In genomic region chr7:94129443-94130140, GRCh38 we compare ENCODE assay signal across 12 cellular contexts.
DNase-seq lines count a peak whose midpoint lies in the region; ATAC-seq, FAIRE-seq and TF ChIP-seq lines count a peak whose summit lies in the region.
"Had no signal": no experiment of that assay in that cellular context is flagged by ENCODE, and none has a peak within 500 bp of the region (broad histone marks: within the 10 kb centered on the region; RNA-seq: fewer than 3 reads in every experiment).

No MANE protein-coding gene starts in this region.

- no peaks in the 10 kb centered on the region for H3K4me1 Mint-ChIP-seq in activated T-cell treated with anti-CD3 and anti-CD28 coated beads, Interleukin-2, amount 50 U/mL, for 72 hours (ENCODE audit: low read depth)

- H3K9me3 Mint-ChIP-seq in activated T-cell treated with anti-CD3 and anti-CD28 coated beads, Interleukin-2, amount 50 U/mL, for 72 hours: no peaks in the 10 kb centered on the region

- H3K36me3 Mint-ChIP-seq in activated T-cell treated with anti-CD3 and anti-CD28 coated beads, Interleukin-2, amount 50 U/mL, for 72 hours (ENCODE audit: insufficient read depth in 2 of 2): no peaks in the 10 kb centered on the region

- peak overlapping the region; percentile 68 for H3K4me2 ChIP-seq in A549

- H3K4me3 ChIP-seq in A549: no peak overlapping the region
- H3K4me3 ChIP-seq in astrocyte of the cerebellum (ENCODE audit: low read depth, low read length): no peak overlapping the region
- no peak overlapping the region for H3K4me3 ChIP-seq in upper lobe of right lung
- H3K4me3 ChIP-seq: heart left ventricle had no signal

- DNase-seq in A549 (ENCODE audit: low read depth in 1 of 2, low spot score in 1 of 2) (peak; percentile 69 to 82), HCEC 1CT (peak; percentile 90), astrocyte of the cerebellum (ENCODE audit: low read depth) (peak; percentile 20), hepatic stellate cell (ENCODE audit: low spot score) (peak; percentile 60), upper lobe of right lung (no peak), NCI-H2196 (lab: John Stamatoyannopoulos, UW; ENCODE audit: unreplicated experiment) (no peak), cortex of kidney (lab: John Stamatoyannopoulos, UW) (no peak)
- no peak for DNase-seq in activated T-cell treated with anti-CD3 and anti-CD28 coated beads, Interleukin-2, amount 50 U/mL, for 72 hours
- DNase-seq: amygdala; heart left ventricle; stimulated activated naive CD4-positive, alpha-beta T cell had no signal

- peak; percentile 80 to 83; a peak in 4 of 5 replicates for TF ChIP-seq EP300 in A549 (IDR thresholded peaks at IDR 0.05)

- H3K4me1 ChIP-seq in A549 (peaks cover 23% of the 10 kb centered on the region), upper lobe of right lung (no peaks in the 10 kb centered on the region)

- CTCF ChIA-PET in A549 (lab: Yijun Ruan, JAX): interaction anchor here (1.1 to 1.5 kb wide), 2 partner anchors 17 to 159 kb away, joined by 3 to 4 read pairs; no protein-coding TSS in a partner anchor

- in situ Hi-C loops in astrocyte of the cerebellum (cut with HindIII; ENCODE audit: low sequenced_read_pairs): no loop called here

- TF ChIP-seq POLR2A in A549 (IDR thresholded peaks at IDR 0.05; ENCODE audit: low read length): no peak

- no peak overlapping the region for H3K27ac Mint-ChIP-seq in activated T-cell treated with anti-CD3 and anti-CD28 coated beads, Interleukin-2, amount 50 U/mL, for 72 hours

- no peaks in the 10 kb centered on the region for H3K36me3 ChIP-seq in upper lobe of right lung
- H3K36me3 ChIP-seq: heart left ventricle had no signal

- 0% methylated on average over 1 of the region's 1 CpG for WGBS in A549 (ENCODE audit: missing lambda C conversion rate)

- TF ChIP-seq RAD21 in A549 (conservative IDR thresholded peaks at IDR 0.05 in 1 of 2, IDR thresholded peaks at IDR 0.05 in 1 of 2): peak; percentile 41 to 55

- FAIRE-seq in A549 (lab: Jason Lieb, UNC): peak; percentile 98

- POLR2A ChIA-PET in A549 (lab: Yijun Ruan, JAX): interaction anchor here (0.8 to 1.4 kb wide), 2 partner anchors 53 to 239 kb away, joined by 3 to 7 read pairs; partner anchors contain the start of gene TFPI2

- no peaks in the 10 kb centered on the region; the same call in 2 of the 3 replicates for H3K9me3 ChIP-seq in A549
- no peaks in the 10 kb centered on the region for H3K9me3 ChIP-seq in upper lobe of right lung
- H3K9me3 ChIP-seq: heart left ventricle had no signal

- intact Hi-C loops in upper lobe of right lung (cut with DNase I): no loop called here

- H3K27me3 Mint-ChIP-seq in activated T-cell treated with anti-CD3 and anti-CD28 coated beads, Interleukin-2, amount 50 U/mL, for 72 hours (ENCODE audit: low read depth): peaks cover 17% of the 10 kb centered on the region

- H3K27ac ChIP-seq in A549 (peak overlapping the region; percentile 71 to 75), upper lobe of right lung (no peak overlapping the region)
- H3K27ac ChIP-seq: C4-2B, heart left ventricle had no signal

- H3K27me3 ChIP-seq in upper lobe of right lung: no peaks in the 10 kb centered on the region
- H3K27me3 ChIP-seq: heart left ventricle had no signal

- H3K4me3 Mint-ChIP-seq in activated T-cell treated with anti-CD3 and anti-CD28 coated beads, Interleukin-2, amount 50 U/mL, for 72 hours: no peak overlapping the region

- ATAC-seq in A549: peak; percentile 93 to 97
- no peak for ATAC-seq in activated T-cell treated with anti-CD3 and anti-CD28 coated beads, Interleukin-2, amount 50 U/mL, for 72 hours (replicated peaks in 1 of 2)
- no peak for ATAC-seq in upper lobe of right lung

- TF ChIP-seq CTCF in A549 (IDR thresholded peaks at IDR 0.05): no peak
- no peak for TF ChIP-seq CTCF in astrocyte of the cerebellum (IDR thresholded peaks at IDR 0.05; ENCODE audit: low read depth, low read length, missing control alignments)
- no peak for TF ChIP-seq CTCF in upper lobe of right lung (IDR thresholded peaks at IDR 0.05)

TF ChIP-seq in A549, 52 proteins besides CTCF, POLR2A, EP300 and RAD21 (continues in another document):
- TF ChIP-seq NR3C1 (IDR thresholded peaks at IDR 0.05) (no peak), PHF8 (IDR thresholded peaks at IDR 0.05; ENCODE audit: borderline replicate concordance, low read depth) (no peak), HES2 (IDR thresholded peaks at IDR 0.05) (peak; percentile 37; the same call in 1 of the 2 replicates), CBX2 (IDR thresholded peaks at IDR 0.05; ENCODE audit: borderline replicate concordance, low read depth) (no peak), RFX5 (IDR thresholded peaks at IDR 0.05) (no peak), HOXB5 (CRISPR knock-in tag; IDR thresholded peaks at IDR 0.05) (no peak), ZSCAN20 (CRISPR knock-in tag; IDR thresholded peaks at IDR 0.05) (no peak), NFE2L2 (conservative IDR thresholded peaks at IDR 0.05; ENCODE audit: low read length) (no peak), CHD2 (IDR thresholded peaks at IDR 0.05; ENCODE audit: low read length, partially characterized antibody) (no peak), ZC3H11A (IDR thresholded peaks at IDR 0.05) (no peak), PBX3 (IDR thresholded peaks at IDR 0.05) (peak; percentile 51; the same call in 1 of the 2 replicates), CHD4 (IDR thresholded peaks at IDR 0.05; ENCODE audit: borderline replicate concordance) (no peak), USF2 (IDR thresholded peaks at IDR 0.05) (no peak), MAFK (IDR thresholded peaks at IDR 0.05; ENCODE audit: partially characterized antibody) (no peak), NPAS2 (CRISPR knock-in tag; IDR thresholded peaks at IDR 0.05; ENCODE audit: borderline replicate concordance) (no peak), JUNB (IDR thresholded peaks at IDR 0.05) (peak; percentile 94), CEBPB (IDR thresholded peaks at IDR 0.05) (peak; percentile 60 to 91; a peak in 3 of 4 replicates), ATOH8 (CRISPR knock-in tag; IDR thresholded peaks at IDR 0.05; ENCODE audit: low read depth) (peak; percentile 78; the same call in 1 of the 2 replicates), BHLHE40 (IDR thresholded peaks at IDR 0.05; ENCODE audit: low read depth, low read length) (no peak), GATA3 (IDR thresholded peaks at IDR 0.05; ENCODE audit: borderline replicate concordance) (peak; percentile 94), MAZ (IDR thresholded peaks at IDR 0.05; ENCODE audit: borderline replicate concordance, low read depth, low read length) (no peak), TP53 (CRISPR knock-in tag; IDR thresholded peaks at IDR 0.05) (no peak)
- TF ChIP-seq, protein P1, sequence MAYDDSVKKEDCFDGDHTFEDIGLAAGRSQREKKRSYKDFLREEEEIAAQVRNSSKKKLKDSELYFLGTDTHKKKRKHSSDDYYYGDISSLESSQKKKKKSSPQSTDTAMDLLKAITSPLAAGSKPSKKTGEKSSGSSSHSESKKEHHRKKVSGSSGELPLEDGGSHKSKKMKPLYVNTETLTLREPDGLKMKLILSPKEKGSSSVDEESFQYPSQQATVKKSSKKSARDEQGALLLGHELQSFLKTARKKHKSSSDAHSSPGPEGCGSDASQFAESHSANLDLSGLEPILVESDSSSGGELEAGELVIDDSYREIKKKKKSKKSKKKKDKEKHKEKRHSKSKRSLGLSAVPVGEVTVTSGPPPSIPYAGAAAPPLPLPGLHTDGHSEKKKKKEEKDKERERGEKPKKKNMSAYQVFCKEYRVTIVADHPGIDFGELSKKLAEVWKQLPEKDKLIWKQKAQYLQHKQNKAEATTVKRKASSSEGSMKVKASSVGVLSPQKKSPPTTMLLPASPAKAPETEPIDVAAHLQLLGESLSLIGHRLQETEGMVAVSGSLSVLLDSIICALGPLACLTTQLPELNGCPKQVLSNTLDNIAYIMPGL (CRISPR knock-in tag; IDR thresholded peaks at IDR 0.05; ENCODE audit: borderline replicate concordance): no peak

Comparison
In these comparisons a context has a peak if more than half of its experiments do, and no peak if none do; other contexts are left out.
1. ATAC-seq: peak in A549 (2 of 2); none in activated T-cell treated with anti-CD3 and anti-CD28 coated beads, Interleukin-2, amount 50 U/mL, for 72 hours (0 of 2) and upper lobe of right lung (single experiment).
2. DNase-seq: peak in A549 (2 of 2), HCEC 1CT (single experiment), astrocyte of the cerebellum (single experiment) and hepatic stellate cell (single experiment); none in activated T-cell treated with anti-CD3 and anti-CD28 coated beads, Interleukin-2, amount 50 U/mL, for 72 hours (0 of 2), upper lobe of right lung (single experiment), NCI-H2196 (single experiment) and cortex of kidney (single experiment).